ENCODE assay signal across 12 cellular contexts in genomic region chr22:36409067-36409466, GRCh38. TPM values are rescaled to one million over a fixed set of nuclear protein-coding genes. Genes with fewer than 3 reads are reported as not detected.
DNase-seq lines count a peak whose midpoint lies in the region; ATAC-seq and TF ChIP-seq lines count a peak whose summit lies in the region.
"Had no signal": no experiment of that assay in that cellular context is flagged by ENCODE, and none has a peak within 500 bp of the region (broad histone marks: within the 10 kb centered on the region; RNA-seq: fewer than 3 reads in every experiment).

No MANE protein-coding gene starts in this region.

- intact Hi-C loops in cardiac septum (cut with DNase I) = no loop called here
- intact Hi-C loops in activated CD4-positive, alpha-beta memory T cell treated with anti-CD3 and anti-CD28 coated beads for 36 hours (cut with micrococcal nuclease) = loop anchor here (5.0 kb wide), 1 partner anchor 43 kb away; no protein-coding TSS in a partner anchor
- intact Hi-C loops in thyroid gland (cut with DNase I) = no loop called here
- intact Hi-C loops in lower leg skin (cut with DNase I; ENCODE audit: low total_unique reads) = no loop called here

- TF ChIP-seq POLR2A in thyroid gland (IDR thresholded peaks at IDR 0.05) (no peak), lower leg skin (IDR thresholded peaks at IDR 0.05) (no peak)

- CTCF ChIA-PET in activated CD4-positive, alpha-beta memory T cell treated with anti-CD3 and anti-CD28 coated beads for 36 hours (lab: Charles Lee) = interaction anchor here (0.6 kb wide), 1 partner anchor 44 kb away, joined by 3 read pairs; no protein-coding TSS in a partner anchor

- WGBS in thyroid gland, 2 donors = 70 to 71% methylated on average over 2 of the region's 2 CpGs
- WGBS in lower leg skin, 2 donors = 62 to 66% methylated on average over 2 of the region's 2 CpGs

- peaks cover 45% of the 10 kb centered on the region for H3K4me1 Mint-ChIP-seq in activated CD4-positive, alpha-beta memory T cell treated with anti-CD3 and anti-CD28 coated beads for 36 hours (ENCODE audit: low read depth)
- H3K4me1 Mint-ChIP-seq in mesothelial cell of epicardium = peaks cover 14% of the 10 kb centered on the region

- no peaks in the 10 kb centered on the region for H3K9me3 ChIP-seq in cardiac muscle cell (ENCODE audit: low read depth)
- H3K9me3 ChIP-seq in thyroid gland = no peaks in the 10 kb centered on the region
- H3K9me3 ChIP-seq: BE2C, gastroesophageal sphincter had no signal

- no peak for ATAC-seq in HG03521 (IDR thresholded peaks at IDR 0.05; ENCODE audit: unreplicated experiment)
- ATAC-seq: gastroesophageal sphincter had no signal

- no peak overlapping the region for H3K4me3 Mint-ChIP-seq in activated CD4-positive, alpha-beta memory T cell treated with anti-CD3 and anti-CD28 coated beads for 36 hours
- peak overlapping the region; percentile 24 for H3K4me3 Mint-ChIP-seq in mesothelial cell of epicardium

- H3K36me3 ChIP-seq in cardiac muscle cell = no peaks in the 10 kb centered on the region
- no peaks in the 10 kb centered on the region for H3K36me3 ChIP-seq in thyroid gland
- H3K36me3 ChIP-seq: BE2C had no signal

- DNase-seq in cardiac muscle cell (ENCODE audit: low read depth in 1 of 2, low spot score in 1 of 2) = no peak
- no peak for DNase-seq in cardiac septum (ENCODE audit: low spot score)
- DNase-seq in activated CD4-positive, alpha-beta memory T cell treated with anti-CD3 and anti-CD28 coated beads for 36 hours = no peak
- no peak for DNase-seq in mesothelial cell of epicardium (ENCODE audit: low spot score in 2 of 2, unreplicated experiment in 2 of 2)
- no peak for DNase-seq in thyroid gland
- DNase-seq in putamen (ENCODE audit: low spot score) = no peak
- DNase-seq in lower leg skin (ENCODE audit: low spot score in 2 of 2) = no peak
- DNase-seq: activated CD8-positive, alpha-beta memory T cell treated with anti-CD3 and anti-CD28 coated beads, Interleukin-2, amount 50 U/mL, for 4 hours; BE2C; NCI-H526 treated with DMSO at 0.1 percent for 48 hours had no signal

- no peaks in the 10 kb centered on the region for H3K36me3 Mint-ChIP-seq in activated CD4-positive, alpha-beta memory T cell treated with anti-CD3 and anti-CD28 coated beads for 36 hours
- H3K36me3 Mint-ChIP-seq in mesothelial cell of epicardium = no peaks in the 10 kb centered on the region

- no peaks in the 10 kb centered on the region for H3K27me3 ChIP-seq in cardiac muscle cell
- no peaks in the 10 kb centered on the region for H3K27me3 ChIP-seq in thyroid gland
- H3K27me3 ChIP-seq: BE2C, gastroesophageal sphincter had no signal

- no peaks in the 10 kb centered on the region for H3K9me3 Mint-ChIP-seq in activated CD4-positive, alpha-beta memory T cell treated with anti-CD3 and anti-CD28 coated beads for 36 hours
- no peaks in the 10 kb centered on the region for H3K9me3 Mint-ChIP-seq in mesothelial cell of epicardium

- no peaks in the 10 kb centered on the region for H3K27me3 Mint-ChIP-seq in activated CD4-positive, alpha-beta memory T cell treated with anti-CD3 and anti-CD28 coated beads for 36 hours
- no peaks in the 10 kb centered on the region for H3K27me3 Mint-ChIP-seq in mesothelial cell of epicardium (ENCODE audit: low read depth)

- TF ChIP-seq CTCF in cardiac muscle cell (IDR thresholded peaks at IDR 0.05; ENCODE audit: low read depth, low read length) = no peak
- no peak for TF ChIP-seq CTCF in mesothelial cell of epicardium (IDR thresholded peaks at IDR 0.05; ENCODE audit: unreplicated experiment)
- no peak for TF ChIP-seq CTCF in thyroid gland (IDR thresholded peaks at IDR 0.05)
- TF ChIP-seq CTCF in lower leg skin (IDR thresholded peaks at IDR 0.05) = no peak

- peak overlapping the region; percentile 98 for H3K27ac ChIP-seq in cardiac muscle cell
- H3K27ac ChIP-seq in thyroid gland = peak overlapping the region; percentile 87 to 95 (median 91)

- POLR2A ChIA-PET in activated CD4-positive, alpha-beta memory T cell treated with anti-CD3 and anti-CD28 coated beads for 36 hours (lab: Charles Lee) = no interaction called here

- H3K4me3 ChIP-seq in cardiac muscle cell (no peak overlapping the region), thyroid gland (replicated peaks in 1 of 3) (no peak overlapping the region), lower leg skin (ENCODE audit: low read depth, poor library complexity, severe bottlenecking) (no peak overlapping the region)

- H3K4me1 ChIP-seq in cardiac muscle cell (ENCODE audit: low read depth) (peaks cover 10% of the 10 kb centered on the region), thyroid gland (peaks cover 40 to 49% of the 10 kb centered on the region in 2 donors)
- H3K4me1 ChIP-seq: BE2C had no signal

- H3K27ac Mint-ChIP-seq in activated CD4-positive, alpha-beta memory T cell treated with anti-CD3 and anti-CD28 coated beads for 36 hours = peak overlapping the region; percentile 0
- H3K27ac Mint-ChIP-seq in mesothelial cell of epicardium = peak overlapping the region; percentile 98

RNA-seq across cellular contexts. Expression of gene MYH9, which starts 21.3 kb away (rescaled TPM):
- total RNA-seq in cardiac muscle cell (131 and 174 TPM in 2 replicates), cardiac septum (282 TPM), mesothelial cell of epicardium (321 to 346 TPM (median 341 TPM) in 3 replicates), thyroid gland (100 to 1,000 TPM; 228 to 375 (median 275) TPM), lower leg skin (100 to 1,000 TPM; 258 to 335 (median 307) TPM)
- 88.7 and 98.0 TPM in 2 replicates for polyA plus RNA-seq in cardiac muscle cell
- 100 to 1,000 TPM; 712 to 720 TPM for total RNA-seq in activated CD4-positive, alpha-beta memory T cell treated with anti-CD3 and anti-CD28 coated beads for 36 hours
